18 cellular contexts compared by ENCODE assay signal in the genomic region with DNA sequence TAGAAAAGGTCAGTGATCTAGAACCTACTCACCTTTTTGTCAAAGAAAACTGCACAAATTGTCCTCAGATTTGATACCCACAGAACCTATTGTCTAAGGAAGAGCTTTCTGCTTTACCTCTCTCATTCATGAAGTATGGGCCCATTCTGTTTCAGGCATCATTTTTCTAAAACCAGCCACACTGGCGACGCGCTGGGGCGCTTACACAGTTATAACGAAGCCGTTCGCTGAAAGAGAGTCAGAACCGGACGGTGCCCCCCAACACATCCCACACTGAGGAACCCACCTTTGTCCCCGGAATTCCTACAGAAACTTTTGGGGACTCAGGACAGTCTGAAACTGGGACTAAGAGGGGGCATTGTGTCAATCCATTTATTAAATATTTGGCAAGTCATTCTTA.
A peak's percentile ranks its signal among the peaks of the same experiment; 100 is the strongest.
DNase-seq lines count a peak whose midpoint lies in the region; ATAC-seq and TF ChIP-seq lines count a peak whose summit lies in the region.
"Had no signal": no experiment of that assay in that cellular context is flagged by ENCODE, and none has a peak within 500 bp of the region (broad histone marks: within the 10 kb centered on the region; RNA-seq: fewer than 3 reads in every experiment).

No MANE protein-coding gene starts in this region.

- no peaks in the 10 kb centered on the region for H3K36me3 ChIP-seq in endodermal cell (ENCODE audit: control insufficient read depth, insufficient read depth, low read length)

- no peak overlapping the region for H3K9ac ChIP-seq in endodermal cell (ENCODE audit: extremely low read depth, low read length, poor library complexity, severe bottlenecking)

- TF ChIP-seq CTCF in endodermal cell (conservative IDR thresholded peaks at IDR 0.05): no peak

- H3K27me3 ChIP-seq in endodermal cell (ENCODE audit: control insufficient read depth, insufficient read depth, low read length, poor library complexity, severe bottlenecking): no peaks in the 10 kb centered on the region

- WGBS in endodermal cell (ENCODE audit: insufficient coverage in 1 of 2, insufficient read length in 1 of 2), 2 experiments: 88 to 99% methylated on average over 6 to 10 of the region's 10 CpGs

- no peak for DNase-seq in activated T-helper 1 cell treated with anti-CD3 and anti-CD28 coated beads, Interleukin-12 subunit alpha, Interleukin-12 subunit beta, Interleukin-2, Interleukin-4 antibody, amounts not matched to agents 30 ng/mL and 10 ng/mL and 1 ng/mL, durations not matched to agents 14 hours and 24 hours and 36 hours (ENCODE audit: low spot score)
- peak; percentile 18 for DNase-seq in endodermal cell
- peak; percentile 37 for DNase-seq in mesenteric fat pad (ENCODE audit: low spot score)
- DNase-seq in ureter (ENCODE audit: low spot score): peak; percentile 10
- DNase-seq in dermis blood vessel endothelial cell: no peak
- DNase-seq in activated CD4-positive, alpha-beta T cell treated with anti-CD3 and anti-CD28 coated beads, Interleukin-2, amount 50 U/mL, for 1 hour: no peak
- DNase-seq: DMS 273 treated with DMSO at 0.1 percent for 48 hours, DND-41, HCEC 1CT, MM.1S, NCI-H1092, NCI-H1436 treated with DMSO at 0.1 percent for 48 hours, NCI-H526, PC-3, RPMI8226 had no signal

- no peak overlapping the region for H3K4me3 ChIP-seq in endodermal cell (ENCODE audit: low read length)
- H3K4me3 ChIP-seq: GM23338 had no signal

- H3K27ac ChIP-seq in endodermal cell (ENCODE audit: low read depth, low read length): no peak overlapping the region
- H3K27ac ChIP-seq: C4-2B had no signal

- no peaks in the 10 kb centered on the region for H3K36me3 Mint-ChIP-seq in activated T-helper 1 cell treated with anti-CD3 and anti-CD28 coated beads, Interleukin-12 subunit alpha, Interleukin-12 subunit beta, Interleukin-2, Interleukin-4 antibody, amounts not matched to agents 30 ng/mL and 10 ng/mL and 1 ng/mL, durations not matched to agents 14 hours and 24 hours and 36 hours (ENCODE audit: low read depth)
- peaks cover 7% of the 10 kb centered on the region for H3K36me3 Mint-ChIP-seq in endodermal cell (ENCODE audit: low read depth)

- intact Hi-C loops in activated T-helper 1 cell treated with anti-CD3 and anti-CD28 coated beads, Interleukin-12 subunit alpha, Interleukin-12 subunit beta, Interleukin-2, Interleukin-4 antibody, amounts not matched to agents 30 ng/mL and 10 ng/mL and 1 ng/mL, durations not matched to agents 14 hours and 24 hours and 36 hours (cut with micrococcal nuclease): no loop called here

- H3K4me1 Mint-ChIP-seq in activated T-helper 1 cell treated with anti-CD3 and anti-CD28 coated beads, Interleukin-12 subunit alpha, Interleukin-12 subunit beta, Interleukin-2, Interleukin-4 antibody, amounts not matched to agents 30 ng/mL and 10 ng/mL and 1 ng/mL, durations not matched to agents 14 hours and 24 hours and 36 hours (ENCODE audit: low read depth): no peaks in the 10 kb centered on the region
- peaks cover 14% of the 10 kb centered on the region for H3K4me1 Mint-ChIP-seq in endodermal cell
- H3K4me1 Mint-ChIP-seq: GM23338 had no signal

- peak overlapping the region; percentile 3 for H3K27ac Mint-ChIP-seq in activated T-helper 1 cell treated with anti-CD3 and anti-CD28 coated beads, Interleukin-12 subunit alpha, Interleukin-12 subunit beta, Interleukin-2, Interleukin-4 antibody, amounts not matched to agents 30 ng/mL and 10 ng/mL and 1 ng/mL, durations not matched to agents 14 hours and 24 hours and 36 hours
- H3K27ac Mint-ChIP-seq in endodermal cell: no peak overlapping the region
- H3K27ac Mint-ChIP-seq: GM23338 had no signal

- H3K9me3 Mint-ChIP-seq in activated T-helper 1 cell treated with anti-CD3 and anti-CD28 coated beads, Interleukin-12 subunit alpha, Interleukin-12 subunit beta, Interleukin-2, Interleukin-4 antibody, amounts not matched to agents 30 ng/mL and 10 ng/mL and 1 ng/mL, durations not matched to agents 14 hours and 24 hours and 36 hours: no peaks in the 10 kb centered on the region
- peaks cover 13% of the 10 kb centered on the region for H3K9me3 Mint-ChIP-seq in endodermal cell

- no peaks in the 10 kb centered on the region for H3K27me3 Mint-ChIP-seq in activated T-helper 1 cell treated with anti-CD3 and anti-CD28 coated beads, Interleukin-12 subunit alpha, Interleukin-12 subunit beta, Interleukin-2, Interleukin-4 antibody, amounts not matched to agents 30 ng/mL and 10 ng/mL and 1 ng/mL, durations not matched to agents 14 hours and 24 hours and 36 hours (ENCODE audit: insufficient read depth)
- H3K27me3 Mint-ChIP-seq in endodermal cell (ENCODE audit: insufficient read depth): no peaks in the 10 kb centered on the region

- peaks cover 4% of the 10 kb centered on the region for H3K4me1 ChIP-seq in endodermal cell (ENCODE audit: control insufficient read depth, insufficient read depth, low read length)

- H3K9me3 ChIP-seq in endodermal cell (ENCODE audit: control insufficient read depth, low read length): peaks cover 8% of the 10 kb centered on the region

- no peak for ATAC-seq in GM19397 (IDR thresholded peaks at IDR 0.05; ENCODE audit: unreplicated experiment)
- ATAC-seq: GM23338 had no signal

- H3K4me3 Mint-ChIP-seq in activated T-helper 1 cell treated with anti-CD3 and anti-CD28 coated beads, Interleukin-12 subunit alpha, Interleukin-12 subunit beta, Interleukin-2, Interleukin-4 antibody, amounts not matched to agents 30 ng/mL and 10 ng/mL and 1 ng/mL, durations not matched to agents 14 hours and 24 hours and 36 hours: no peak overlapping the region
- H3K4me3 Mint-ChIP-seq in endodermal cell: no peak overlapping the region
- H3K4me3 Mint-ChIP-seq: GM23338 had no signal

Comparison
In these comparisons a context has a peak if more than half of its experiments do, and no peak if none do; other contexts are left out.
1. DNase-seq: peak in endodermal cell (single experiment), mesenteric fat pad (single experiment) and ureter (single experiment); none in activated T-helper 1 cell treated with anti-CD3 and anti-CD28 coated beads, Interleukin-12 subunit alpha, Interleukin-12 subunit beta, Interleukin-2, Interleukin-4 antibody, amounts not matched to agents 30 ng/mL and 10 ng/mL and 1 ng/mL, durations not matched to agents 14 hours and 24 hours and 36 hours (single experiment), dermis blood vessel endothelial cell (single experiment) and activated CD4-positive, alpha-beta T cell treated with anti-CD3 and anti-CD28 coated beads, Interleukin-2, amount 50 U/mL, for 1 hour (single experiment).